Comparison of ENCODE assay signal across 24 cellular contexts in genomic region chr12:117816-118345, GRCh38. TPM values are rescaled to one million over a fixed set of nuclear protein-coding genes. Genes with fewer than 3 reads are reported as not detected.
A peak's percentile ranks its signal among the peaks of the same experiment; 100 is the strongest.
DNase-seq lines count a peak whose midpoint lies in the region; ATAC-seq and TF ChIP-seq lines count a peak whose summit lies in the region.
"Had no signal": no experiment of that assay in that cellular context is flagged by ENCODE, and none has a peak within 500 bp of the region (broad histone marks: within the 10 kb centered on the region; RNA-seq: fewer than 3 reads in every experiment).

No MANE protein-coding gene starts in this region.

- H3K4me2 ChIP-seq in neuronal stem cell (ENCODE audit: insufficient read depth, low read length, poor library complexity, severe bottlenecking), result no peak overlapping the region
- H3K4me2 ChIP-seq: BLaER1 had no signal

- no peak overlapping the region for H3K27ac ChIP-seq in neuronal stem cell (replicated peaks; ENCODE audit: low read length)
- no peak overlapping the region for H3K27ac ChIP-seq in aorta (ENCODE audit: low read depth in 1 of 2, low read length in 2 of 2)
- no peak overlapping the region for H3K27ac ChIP-seq in stomach
- H3K27ac ChIP-seq: BLaER1, GM23248, SJCRH30 had no signal

- DNase-seq in NCI-H524 treated with DMSO at 0.1 percent for 48 hours (lab: John Stamatoyannopoulos, UW) (peak; percentile 18), cerebellum (ENCODE audit: low spot score) (peak; percentile 86), neuronal stem cell (ENCODE audit: low spot score) (no peak), aorta (peak; percentile 33 to 36), stomach (no peak), cardiac septum (ENCODE audit: low spot score) (no peak)
- DNase-seq: CD4-positive, alpha-beta T cell; COR-L47; DND-41; GM23248; HCEC 1CT; Kasumi-1; NCI-H1417; NCI-H187; NCI-H2107; NCI-H226; NCI-H510A treated with DMSO at 0.1 percent for 48 hours; NCI-H82; SJCRH30 had no signal

- no peaks in the 10 kb centered on the region for H3K79me1 ChIP-seq in neuronal stem cell (ENCODE audit: low read depth, low read length)

- no peak overlapping the region for H3K4ac ChIP-seq in neuronal stem cell (ENCODE audit: low read length)

- peaks cover 0 to 15% (median 0%) of the 10 kb centered on the region in 3 experiments for H3K27me3 ChIP-seq in neuronal stem cell (ENCODE audit: control insufficient read depth in 3 of 3, insufficient read depth in 3 of 3, low read depth in 1 of 3, low read length in 3 of 3)
- H3K27me3 ChIP-seq in aorta (ENCODE audit: control insufficient read depth in 1 of 2, insufficient read depth in 2 of 2, low read length in 1 of 2), result no peaks in the 10 kb centered on the region
- H3K27me3 ChIP-seq in stomach, result peaks cover 0 to 68% (median 0%) of the 10 kb centered on the region in 3 donors
- H3K27me3 ChIP-seq: BLaER1 had no signal

- peak overlapping the region; percentile 36 for H3K18ac ChIP-seq in neuronal stem cell (ENCODE audit: low read length)

- no peak for TF ChIP-seq EP300 in stomach (IDR thresholded peaks at IDR 0.05)

- no peak for ATAC-seq in aorta (ENCODE audit: low FRiP score)
- ATAC-seq in GM21737 (IDR thresholded peaks at IDR 0.05; ENCODE audit: unreplicated experiment), result no peak
- ATAC-seq: Panc1 had no signal

- H4K8ac ChIP-seq in neuronal stem cell (ENCODE audit: low read depth, low read length), result no peak overlapping the region

- peak overlapping the region; percentile 33 for H2BK15ac ChIP-seq in neuronal stem cell (ENCODE audit: low read length)

- H2BK120ac ChIP-seq in neuronal stem cell (ENCODE audit: low read depth, low read length), result no peak overlapping the region

- H3K23ac ChIP-seq in neuronal stem cell (ENCODE audit: low read depth, low read length, poor library complexity), result no peak overlapping the region

- H2AK5ac ChIP-seq in neuronal stem cell (ENCODE audit: low read depth, low read length), result peak overlapping the region; percentile 11

- H2AFZ ChIP-seq in neuronal stem cell (ENCODE audit: low read length), result no peak overlapping the region
- H2AFZ ChIP-seq: GM23248 had no signal

- H2BK12ac ChIP-seq in neuronal stem cell (ENCODE audit: low read length), result no peak overlapping the region

- no peak overlapping the region for H3K14ac ChIP-seq in neuronal stem cell (ENCODE audit: low read length)

- H4K91ac ChIP-seq in neuronal stem cell (ENCODE audit: low read depth, low read length, poor library complexity), result no peak overlapping the region

- no peaks in the 10 kb centered on the region for H3K4me1 ChIP-seq in neuronal stem cell (ENCODE audit: control insufficient read depth in 2 of 2, insufficient read depth in 1 of 2, low read depth in 1 of 2, low read length in 2 of 2)
- no peaks in the 10 kb centered on the region for H3K4me1 ChIP-seq in aorta (ENCODE audit: control insufficient read depth in 1 of 2, insufficient read depth in 2 of 2, low read length in 2 of 2)
- no peaks in the 10 kb centered on the region for H3K4me1 ChIP-seq in stomach
- H3K4me1 ChIP-seq: SJCRH30 had no signal

- no peak overlapping the region for H3K4me3 ChIP-seq in neuronal stem cell (ENCODE audit: low read length in 2 of 2)
- H3K4me3 ChIP-seq in aorta (ENCODE audit: low read length in 2 of 2), result no peak overlapping the region
- no peak overlapping the region for H3K4me3 ChIP-seq in stomach
- H3K4me3 ChIP-seq: BLaER1, GM23248, SJCRH30 had no signal

- intact Hi-C loops in aorta (cut with DNase I), result no loop called here
- intact Hi-C loops in stomach (cut with DNase I; ENCODE audit: low total_unique reads), result no loop called here
- intact Hi-C loops in cardiac septum (cut with DNase I), result no loop called here

- no peak for TF ChIP-seq CTCF in stomach (IDR thresholded peaks at IDR 0.05)

- no peak overlapping the region for H3K9ac ChIP-seq in neuronal stem cell (ENCODE audit: low read depth, low read length, poor library complexity)
- H3K9ac ChIP-seq: BLaER1, GM23248 had no signal

- H3K9me3 ChIP-seq in neuronal stem cell (replicated peaks in 1 of 2; ENCODE audit: control insufficient read depth in 2 of 2, insufficient read depth in 1 of 2, low read depth in 1 of 2, low read length in 2 of 2) (no peaks in the 10 kb centered on the region), aorta (ENCODE audit: control insufficient read depth, low read length) (no peaks in the 10 kb centered on the region), stomach (no peaks in the 10 kb centered on the region)
- H3K9me3 ChIP-seq: BLaER1, SJCRH30 had no signal

- WGBS in neuronal stem cell (ENCODE audit: extremely low coverage in 2 of 2, insufficient read length in 2 of 2, insufficient replicate concordance in 1 of 2), 2 donors, result no CpG with 5 or more reads among the region's 8 CpGs
- 76 to 84% methylated on average over 8 of the region's 8 CpGs for WGBS in aorta, 2 donors
- WGBS in stomach, 5 donors, result 74 to 92% (median 87%) methylated on average over 8 of the region's 8 CpGs

- no peaks in the 10 kb centered on the region for H3K36me3 ChIP-seq in neuronal stem cell (replicated peaks in 1 of 2; ENCODE audit: control insufficient read depth in 2 of 2, insufficient read depth in 2 of 2, low read length in 2 of 2)
- no peaks in the 10 kb centered on the region for H3K36me3 ChIP-seq in aorta (ENCODE audit: control insufficient read depth in 1 of 2, insufficient read depth in 2 of 2, low read length in 1 of 2)
- no peaks in the 10 kb centered on the region for H3K36me3 ChIP-seq in stomach
- H3K36me3 ChIP-seq: BLaER1, SJCRH30 had no signal

- no peak overlapping the region for H2BK5ac ChIP-seq in neuronal stem cell (ENCODE audit: low read length)

- no peak for TF ChIP-seq POLR2A in stomach (IDR thresholded peaks at IDR 0.05)

RNA-seq across cellular contexts. Expression of gene IQSEC3, which starts 51.3 kb away (rescaled TPM):
- total RNA-seq in cerebellum, result 7.7 TPM
- 3.1 TPM for polyA plus RNA-seq in neuronal stem cell (2013, experiment 1 of 2)
- polyA plus RNA-seq in neuronal stem cell (2013, experiment 2 of 2), result 3.7 TPM
- 1 to 10 TPM; 3.0 to 6.4 TPM for total RNA-seq in aorta
- polyA plus RNA-seq in aorta, result under 1 TPM in 1 of 2 donors, not detected in 1; 0.15 TPM
- total RNA-seq in stomach, result 1 to 10 TPM in 1 of 5 donors, under 1 TPM in 2, not detected in 2; 0.45 to 1.0 (median 0.73) TPM
- 1 to 10 TPM in 2 of 3 donors, under 1 TPM in 1; 0.08 to 1.7 (median 1.6) TPM for polyA plus RNA-seq in stomach
- 0.86 TPM for total RNA-seq in cardiac septum
- total RNA-seq: GM23248, MCF 10A, SJCRH30 had no signal
- polyA plus RNA-seq: GM23248, IgD-negative memory B cell had no signal

Comparison
In these comparisons a context has a peak if more than half of its experiments do, and no peak if none do; other contexts are left out.
1. DNase-seq: peak in NCI-H524 treated with DMSO at 0.1 percent for 48 hours (single experiment), cerebellum (single experiment) and aorta (2 of 2); none in neuronal stem cell (single experiment), stomach (single experiment) and cardiac septum (single experiment).